1 cellular context compared by ENCODE assay signal in the genomic region with DNA sequence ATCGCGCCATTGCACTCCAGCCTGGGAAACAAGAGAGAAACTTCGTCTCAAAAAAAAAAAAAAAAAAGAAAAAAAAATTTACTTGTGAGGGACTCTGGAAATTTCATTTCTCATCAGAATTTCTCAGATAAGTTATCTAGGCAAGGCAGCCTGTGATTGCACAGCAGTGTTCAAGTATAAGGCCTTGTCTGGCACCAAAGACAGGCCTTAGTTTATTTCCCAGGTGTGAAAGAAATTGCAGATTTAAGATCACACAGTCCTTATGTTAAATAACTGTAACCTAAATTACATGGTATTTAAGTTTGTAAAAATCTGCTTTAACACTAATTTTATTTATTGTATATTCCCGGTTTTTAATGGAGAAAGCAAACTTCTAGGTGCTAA.
A peak's percentile ranks its signal among the peaks of the same experiment; 100 is the strongest.
TF ChIP-seq lines count a peak whose summit lies in the region.

No MANE protein-coding gene starts in this region.

TF ChIP-seq in GM12878, 131 proteins besides CTCF, POLR2A, EP300 and RAD21 (continued from another document):
- TF ChIP-seq, protein P1, sequence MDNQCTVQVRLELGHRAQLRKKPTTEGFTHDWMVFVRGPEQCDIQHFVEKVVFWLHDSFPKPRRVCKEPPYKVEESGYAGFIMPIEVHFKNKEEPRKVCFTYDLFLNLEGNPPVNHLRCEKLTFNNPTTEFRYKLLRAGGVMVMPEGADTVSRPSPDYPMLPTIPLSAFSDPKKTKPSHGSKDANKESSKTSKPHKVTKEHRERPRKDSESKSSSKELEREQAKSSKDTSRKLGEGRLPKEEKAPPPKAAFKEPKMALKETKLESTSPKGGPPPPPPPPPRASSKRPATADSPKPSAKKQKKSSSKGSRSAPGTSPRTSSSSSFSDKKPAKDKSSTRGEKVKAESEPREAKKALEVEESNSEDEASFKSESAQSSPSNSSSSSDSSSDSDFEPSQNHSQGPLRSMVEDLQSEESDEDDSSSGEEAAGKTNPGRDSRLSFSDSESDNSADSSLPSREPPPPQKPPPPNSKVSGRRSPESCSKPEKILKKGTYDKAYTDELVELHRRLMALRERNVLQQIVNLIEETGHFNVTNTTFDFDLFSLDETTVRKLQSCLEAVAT (IDR thresholded peaks at IDR 0.05), result peak; percentile 48; the same call in 1 of the 2 replicates
